In the genomic region with DNA sequence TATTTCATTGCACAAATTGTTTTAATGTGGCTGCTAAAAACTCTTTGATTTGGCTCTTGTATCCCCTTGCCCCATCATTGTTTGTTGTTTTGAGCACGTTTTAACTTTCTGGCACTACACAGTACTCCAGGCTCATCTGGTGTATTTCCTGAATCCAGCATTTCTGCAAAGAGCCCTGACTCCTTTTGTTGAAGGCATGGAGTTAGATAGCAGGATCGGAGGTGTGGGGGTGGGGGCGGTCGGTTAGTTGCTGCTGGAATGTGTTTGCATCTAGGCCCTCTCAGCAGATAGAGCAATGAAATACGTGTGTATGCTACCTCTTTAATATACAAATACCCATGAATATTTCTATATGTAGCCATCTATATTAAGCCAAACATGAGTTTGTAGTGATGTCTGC, we compare ENCODE assay signal across 29 cellular contexts.
DNase-seq lines count a peak whose midpoint lies in the region; ATAC-seq and TF ChIP-seq lines count a peak whose summit lies in the region.
"Had no signal": no experiment of that assay in that cellular context is flagged by ENCODE, and none has a peak within 500 bp of the region (broad histone marks: within the 10 kb centered on the region; RNA-seq: fewer than 3 reads in every experiment).

No MANE protein-coding gene starts in this region.

- H3T11ph ChIP-seq in H9 (ENCODE audit: low read length): no peak overlapping the region

- H3K27me3 ChIP-seq in H9 (ENCODE audit: insufficient read depth, low read length): no peaks in the 10 kb centered on the region
- H3K27me3 ChIP-seq in hepatocyte: no peaks in the 10 kb centered on the region
- no peaks in the 10 kb centered on the region for H3K27me3 ChIP-seq in esophagus muscularis mucosa
- H3K27me3 ChIP-seq: BLaER1 treated with 17β-estradiol and CSF1 and Interleukin-3, amounts not matched to agents 10 nM and 100 nM; dorsolateral prefrontal cortex; neutrophil had no signal

- no peak for ATAC-seq in GM19023 (IDR thresholded peaks at IDR 0.05; ENCODE audit: unreplicated experiment)
- no peak for ATAC-seq in GM18858 (IDR thresholded peaks at IDR 0.05; ENCODE audit: unreplicated experiment)
- no peak for ATAC-seq in GM21825 (IDR thresholded peaks at IDR 0.05; ENCODE audit: unreplicated experiment)
- ATAC-seq: activated CD8-positive, alpha-beta T cell treated with anti-CD3 and anti-CD28 coated beads, Interleukin-2, amount 10 ng/mL, durations not matched to agents 7 days and 5 days; sciatic nerve; stimulated activated memory B cell treated with anti-CD40 and anti-IgM and Interleukin-4, amounts not matched to agents 10 μg/mL and 1 μg/mL and 100 μg/mL, for 72 hours; T-cell had no signal

- H3K9me3 ChIP-seq in H9 (ENCODE audit: control insufficient read depth, low read depth, low read length): no peaks in the 10 kb centered on the region
- no peaks in the 10 kb centered on the region for H3K9me3 ChIP-seq in SK-N-MC (ENCODE audit: low read depth, low read length)
- no peaks in the 10 kb centered on the region for H3K9me3 ChIP-seq in hepatocyte (ENCODE audit: low read depth)
- H3K9me3 ChIP-seq in esophagus muscularis mucosa: no peaks in the 10 kb centered on the region
- H3K9me3 ChIP-seq: BLaER1 treated with 17β-estradiol and CSF1 and Interleukin-3, amounts not matched to agents 10 nM and 100 nM; neutrophil; SJSA1 had no signal

- no peak for TF ChIP-seq EP300 in esophagus muscularis mucosa (IDR thresholded peaks at IDR 0.05)

- no peaks in the 10 kb centered on the region for H3K9me3 Mint-ChIP-seq in H9
- H3K9me3 Mint-ChIP-seq in mesothelial cell of epicardium: no peaks in the 10 kb centered on the region
- H3K9me3 Mint-ChIP-seq: HFFc6; stimulated activated memory B cell treated with anti-CD40 and anti-IgM and Interleukin-4, amounts not matched to agents 10 μg/mL and 1 μg/mL and 100 μg/mL, for 72 hours; T-cell had no signal

- no peak overlapping the region for H2BK120ac ChIP-seq in H9 (ENCODE audit: low read depth, low read length, poor library complexity, severe bottlenecking)

- H2BK15ac ChIP-seq in H9 (ENCODE audit: low read depth, low read length): no peak overlapping the region

- intact Hi-C loops in esophagus muscularis mucosa (cut with DNase I): no loop called here

- DNase-seq in H9 (peak; percentile 52), SK-N-MC (ENCODE audit: low read depth, low spot score) (no peak), hepatocyte (ENCODE audit: low spot score) (no peak), mesothelial cell of epicardium (ENCODE audit: low spot score in 2 of 2, unreplicated experiment in 2 of 2) (no peak), esophagus muscularis mucosa (ENCODE audit: extremely low spot score) (no peak)
- DNase-seq: activated CD4-positive, CD25-positive, alpha-beta regulatory T cell treated with anti-CD3 and anti-CD28 coated beads, Interleukin-2, amount 50 U/mL, for 72 hours; activated CD8-positive, alpha-beta T cell treated with anti-CD3 and anti-CD28 coated beads, Interleukin-2, amount 10 ng/mL, durations not matched to agents 7 days and 5 days; activated effector memory CD4-positive, alpha-beta T cell treated with Interleukin-2 at 50 U/mL for 16 hours; aorta; caudate nucleus; dorsolateral prefrontal cortex; HFFc6; IMR-90; kidney glomerular epithelial cell; NCI-H1694 treated with DMSO at 0.1 percent for 48 hours; NCI-H2171 treated with DMSO at 0.1 percent for 48 hours; NCI-H524 treated with DMSO at 0.1 percent for 48 hours; RPMI8226; stimulated activated CD4-positive, alpha-beta T cell treated with anti-CD3 and anti-CD28 coated beads, Interleukin-4, amount 100 ng/mL, for 24 hours; T-cell had no signal

- H3K27ac Mint-ChIP-seq in H9 (peak overlapping the region in 2 of 3 experiments; percentile 9 to 75; a peak in 5 of 7 replicates), mesothelial cell of epicardium (peak overlapping the region; percentile 36)
- H3K27ac Mint-ChIP-seq: activated CD8-positive, alpha-beta T cell treated with anti-CD3 and anti-CD28 coated beads, Interleukin-2, amount 10 ng/mL, durations not matched to agents 7 days and 5 days; activated naive CD8-positive, alpha-beta T cell; HFFc6; stimulated activated memory B cell treated with anti-CD40 and anti-IgM and Interleukin-4, amounts not matched to agents 10 μg/mL and 1 μg/mL and 100 μg/mL, for 72 hours; T-cell had no signal

- H3K9ac ChIP-seq in H9 (ENCODE audit: extremely low read depth, insufficient read length, low read length): no peak overlapping the region
- no peak overlapping the region for H3K9ac ChIP-seq in SK-N-MC (ENCODE audit: insufficient read length)
- H3K9ac ChIP-seq: BLaER1 treated with 17β-estradiol and CSF1 and Interleukin-3, amounts not matched to agents 10 nM and 100 nM had no signal

- no peak overlapping the region for H3K56ac ChIP-seq in H9 (ENCODE audit: insufficient read length, low read depth, low read length)

- no peak overlapping the region for H2BK12ac ChIP-seq in H9 (ENCODE audit: insufficient read length, low read depth, low read length)

- peaks cover 67 to 72% of the 10 kb centered on the region in 2 experiments for H3K4me1 Mint-ChIP-seq in H9
- peaks cover 16% of the 10 kb centered on the region for H3K4me1 Mint-ChIP-seq in mesothelial cell of epicardium
- H3K4me1 Mint-ChIP-seq: stimulated activated memory B cell treated with anti-CD40 and anti-IgM and Interleukin-4, amounts not matched to agents 10 μg/mL and 1 μg/mL and 100 μg/mL, for 72 hours; T-cell had no signal

- no peaks in the 10 kb centered on the region for H3K79me2 ChIP-seq in H9 (ENCODE audit: insufficient read depth, low read length)
- peaks cover 2% of the 10 kb centered on the region for H3K79me2 ChIP-seq in hepatocyte

- no peak overlapping the region for H2AK5ac ChIP-seq in H9 (ENCODE audit: insufficient read length, low read length)

- H3K4me3 ChIP-seq in SK-N-MC: peak overlapping the region; percentile 2
- H3K4me3 ChIP-seq in hepatocyte: no peak overlapping the region
- no peak overlapping the region for H3K4me3 ChIP-seq in esophagus muscularis mucosa
- H3K4me3 ChIP-seq: BLaER1 treated with 17β-estradiol and CSF1 and Interleukin-3, amounts not matched to agents 10 nM and 100 nM; dorsolateral prefrontal cortex; SJSA1 had no signal

- no CpG with 5 or more reads among the region's 5 CpGs for WGBS in H9 (ENCODE audit: extremely low coverage, insufficient read length, low lambda C conversion rate)
- WGBS in hepatocyte (ENCODE audit: low lambda C conversion rate, missing lambda C conversion rate): 17% methylated on average over 5 of the region's 5 CpGs
- 61% methylated on average over 5 of the region's 5 CpGs for WGBS in esophagus muscularis mucosa

- no peak for TF ChIP-seq POLR2A in esophagus muscularis mucosa (IDR thresholded peaks at IDR 0.05; ENCODE audit: low read depth)

- no peak for TF ChIP-seq CTCF in H9 (conservative IDR thresholded peaks at IDR 0.05)
- TF ChIP-seq CTCF in hepatocyte (IDR thresholded peaks at IDR 0.05; ENCODE audit: poor library complexity): no peak
- no peak for TF ChIP-seq CTCF in mesothelial cell of epicardium (IDR thresholded peaks at IDR 0.05; ENCODE audit: unreplicated experiment)
- no peak for TF ChIP-seq CTCF in esophagus muscularis mucosa (IDR thresholded peaks at IDR 0.05)

- H3K4me1 ChIP-seq in H9 (ENCODE audit: insufficient read depth, low read length) (peaks cover 21% of the 10 kb centered on the region; the same call in 1 of the 2 replicates), hepatocyte (ENCODE audit: insufficient read depth) (no peaks in the 10 kb centered on the region), esophagus muscularis mucosa (peaks cover 0 to 10% (median 0%) of the 10 kb centered on the region in 4 donors)
- H3K4me1 ChIP-seq: SJSA1 had no signal

- no peaks in the 10 kb centered on the region for H3K23me2 ChIP-seq in H9 (ENCODE audit: insufficient read length, low read depth, low read length, poor library complexity, severe bottlenecking)

- no peak overlapping the region for H4K8ac ChIP-seq in H9 (replicated peaks; ENCODE audit: insufficient read length, low read depth, low read length)

- H3K14ac ChIP-seq in H9 (ENCODE audit: insufficient read depth, low read length): no peak overlapping the region

- H3K23ac ChIP-seq in H9 (ENCODE audit: insufficient read length, low read depth, low read length): no peak overlapping the region

- H3K27me3 Mint-ChIP-seq in H9 (ENCODE audit: low read depth) (no peaks in the 10 kb centered on the region), mesothelial cell of epicardium (ENCODE audit: low read depth) (no peaks in the 10 kb centered on the region)

- no peak overlapping the region for H2BK20ac ChIP-seq in H9 (ENCODE audit: low read depth, low read length, poor library complexity, severe bottlenecking)

- no peaks in the 10 kb centered on the region for H3K79me1 ChIP-seq in H9 (ENCODE audit: insufficient read depth, low read depth, low read length, poor library complexity, severe bottlenecking)

- H3K4ac ChIP-seq in H9 (ENCODE audit: low read depth, low read length): no peak overlapping the region

- H3K4me2 ChIP-seq in H9 (ENCODE audit: insufficient read depth, insufficient read length, low read length) (no peak overlapping the region), hepatocyte (peak overlapping the region; percentile 34)
- H3K4me2 ChIP-seq: BLaER1 treated with 17β-estradiol and CSF1 and Interleukin-3, amounts not matched to agents 10 nM and 100 nM had no signal

- no peak overlapping the region for H3K18ac ChIP-seq in H9 (ENCODE audit: insufficient read length, low read depth, low read length)

- H4K20me1 ChIP-seq in H9 (ENCODE audit: control insufficient read depth, insufficient read depth, insufficient read length) (no peaks in the 10 kb centered on the region), hepatocyte (ENCODE audit: insufficient read depth, poor library complexity, severe bottlenecking) (no peaks in the 10 kb centered on the region)
- H4K20me1 ChIP-seq: BLaER1 treated with 17β-estradiol and CSF1 and Interleukin-3, amounts not matched to agents 10 nM and 100 nM had no signal

- no peak overlapping the region for H4K91ac ChIP-seq in H9 (ENCODE audit: insufficient read length, low read depth, low read length)

- H2AFZ ChIP-seq in H9 (ENCODE audit: low read length): no peak overlapping the region
- H2AFZ ChIP-seq in hepatocyte: no peak overlapping the region

- H3K27ac ChIP-seq in H9 (ENCODE audit: insufficient read length, low read depth, low read length): no peak overlapping the region
- H3K27ac ChIP-seq in SK-N-MC: peak overlapping the region; percentile 33; the same call in 1 of the 2 replicates
- no peak overlapping the region for H3K27ac ChIP-seq in hepatocyte
- H3K27ac ChIP-seq in esophagus muscularis mucosa (replicated peaks in 1 of 4): no peak overlapping the region
- H3K27ac ChIP-seq: BLaER1 treated with 17β-estradiol and CSF1 and Interleukin-3, amounts not matched to agents 10 nM and 100 nM; dorsolateral prefrontal cortex; neutrophil; SJSA1 had no signal

- no peaks in the 10 kb centered on the region for H3K36me3 Mint-ChIP-seq in H9 (ENCODE audit: insufficient read depth in 1 of 3, low read depth in 3 of 3)
- H3K36me3 Mint-ChIP-seq in mesothelial cell of epicardium: no peaks in the 10 kb centered on the region
- H3K36me3 Mint-ChIP-seq: activated naive CD8-positive, alpha-beta T cell; stimulated activated memory B cell treated with anti-CD40 and anti-IgM and Interleukin-4, amounts not matched to agents 10 μg/mL and 1 μg/mL and 100 μg/mL, for 72 hours; T-cell had no signal

- no peak overlapping the region for H4K5ac ChIP-seq in H9 (ENCODE audit: insufficient read length, low read depth, low read length)

- H3K36me3 ChIP-seq in SK-N-MC (ENCODE audit: insufficient read depth, low read length): no peaks in the 10 kb centered on the region
- no peaks in the 10 kb centered on the region for H3K36me3 ChIP-seq in hepatocyte (replicated peaks; ENCODE audit: insufficient read depth, low read depth)
- H3K36me3 ChIP-seq in esophagus muscularis mucosa: no peaks in the 10 kb centered on the region
- H3K36me3 ChIP-seq: BLaER1 treated with 17β-estradiol and CSF1 and Interleukin-3, amounts not matched to agents 10 nM and 100 nM; neutrophil; SJSA1 had no signal

- peak overlapping the region in 1 of 2 experiments; percentile 4; a peak in 1 of 5 replicates for H3K4me3 Mint-ChIP-seq in H9
- no peak overlapping the region for H3K4me3 Mint-ChIP-seq in mesothelial cell of epicardium
- H3K4me3 Mint-ChIP-seq: activated CD8-positive, alpha-beta T cell treated with anti-CD3 and anti-CD28 coated beads, Interleukin-2, amount 10 ng/mL, durations not matched to agents 7 days and 5 days; activated naive CD8-positive, alpha-beta T cell; HFFc6; stimulated activated memory B cell treated with anti-CD40 and anti-IgM and Interleukin-4, amounts not matched to agents 10 μg/mL and 1 μg/mL and 100 μg/mL, for 72 hours; T-cell had no signal

- H2BK5ac ChIP-seq in H9 (ENCODE audit: insufficient read length, low read length): no peak overlapping the region

- H3K9me2 ChIP-seq in hepatocyte (replicated peaks; ENCODE audit: insufficient read depth): no peaks in the 10 kb centered on the region
